ENCODE assay signal across 8 cellular contexts in the genomic region with DNA sequence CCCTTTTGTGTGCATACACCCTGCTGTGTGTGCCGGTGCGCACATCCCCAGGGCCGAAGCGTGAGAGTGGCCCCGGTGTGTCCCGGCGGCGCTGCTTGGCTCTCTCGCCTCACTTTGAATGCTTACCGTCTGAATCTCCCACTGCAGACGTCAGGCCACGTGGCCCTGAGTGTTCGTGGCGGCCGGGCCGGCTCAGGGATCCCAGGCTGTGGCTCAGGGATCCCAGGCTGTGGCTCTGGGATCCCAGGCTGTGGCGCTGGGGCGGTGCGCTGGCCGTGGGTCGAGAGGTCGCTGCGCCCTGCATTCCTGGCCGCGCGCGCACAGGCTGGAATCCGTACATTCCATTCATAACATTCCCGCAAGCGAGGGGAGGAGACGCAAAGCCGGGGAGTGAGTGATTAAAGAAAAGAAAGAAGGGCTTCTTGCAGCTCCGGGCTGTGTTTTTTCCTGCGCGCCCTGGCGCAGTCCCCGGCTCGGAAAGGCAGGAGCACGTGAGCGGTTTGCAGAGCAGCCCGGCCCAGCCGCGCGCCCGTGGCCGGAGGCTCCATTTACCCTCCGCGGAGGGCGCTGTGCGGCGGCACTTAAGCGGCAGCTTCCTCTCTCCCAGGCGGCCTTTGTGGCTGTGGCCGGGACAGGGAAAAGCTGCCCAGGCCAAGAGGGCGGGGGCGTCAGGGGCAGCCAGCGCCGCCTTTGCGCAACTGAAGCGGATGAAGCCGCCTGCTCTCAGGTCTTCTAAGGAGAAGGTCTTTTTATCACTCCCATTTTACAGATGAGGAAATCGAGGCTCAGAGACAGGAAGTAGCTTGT.
DNase-seq lines count a peak whose midpoint lies in the region; ATAC-seq, FAIRE-seq and TF ChIP-seq lines count a peak whose summit lies in the region.

No MANE protein-coding gene starts in this region.

- H2AFZ ChIP-seq in PC-3 (ENCODE audit: low read length): peak overlapping the region; percentile 85

- ATAC-seq in PC-3 (peak; percentile 60), esophagus mucosa (peak; percentile 48), HG03139 (IDR thresholded peaks at IDR 0.05; ENCODE audit: unreplicated experiment) (no peak)
- no peak for ATAC-seq in stimulated activated naive B cell treated with anti-CD40 and anti-IgM and Interleukin-4, amounts not matched to agents 10 μg/mL and 1 μg/mL and 100 μg/mL, for 72 hours (replicated peaks)

- H3K9me3 Mint-ChIP-seq in Caco-2 (ENCODE audit: unreplicated experiment): peaks cover 1% of the 10 kb centered on the region
- H3K9me3 Mint-ChIP-seq in stimulated activated naive B cell treated with anti-CD40 and anti-IgM and Interleukin-4, amounts not matched to agents 10 μg/mL and 1 μg/mL and 100 μg/mL, for 72 hours: no peaks in the 10 kb centered on the region

- no peaks in the 10 kb centered on the region for H3K79me2 ChIP-seq in PC-3 (ENCODE audit: low read length)

- peak overlapping the region; percentile 90 for H3K27ac Mint-ChIP-seq in Caco-2 (ENCODE audit: unreplicated experiment)
- no peak overlapping the region for H3K27ac Mint-ChIP-seq in stimulated activated naive B cell treated with anti-CD40 and anti-IgM and Interleukin-4, amounts not matched to agents 10 μg/mL and 1 μg/mL and 100 μg/mL, for 72 hours

- no peaks in the 10 kb centered on the region for H4K20me1 ChIP-seq in PC-3 (ENCODE audit: low read length)

- peak; percentile 98 for FAIRE-seq in urothelium cell line (lab: Jason Lieb, UNC)

- H3K4me1 ChIP-seq in Caco-2: peaks cover 49% of the 10 kb centered on the region
- no peaks in the 10 kb centered on the region for H3K4me1 ChIP-seq in PC-3 (ENCODE audit: insufficient read depth, low read length)

- H3K4me3 ChIP-seq in Caco-2 (ENCODE audit: low read depth, low read length) (peak overlapping the region; percentile 42), PC-3 (ENCODE audit: low read length) (peak overlapping the region; percentile 59)

- H3K36me3 ChIP-seq in Caco-2 (ENCODE audit: control insufficient read depth, insufficient read depth, low read length): no peaks in the 10 kb centered on the region
- no peaks in the 10 kb centered on the region for H3K36me3 ChIP-seq in PC-3 (ENCODE audit: low read depth, low read length)

- H3K27ac ChIP-seq in PC-3 (ENCODE audit: low read length): no peak overlapping the region

- peak overlapping the region; percentile 87 for H3K4me2 ChIP-seq in PC-3 (ENCODE audit: low read length)

- CTCF ChIA-PET in Caco-2 (lab: Charles Lee) (interaction anchor here (0.5 kb wide), 1 partner anchor 183 kb away, joined by 4 read pairs; the partner anchor contains the start of gene SLC41A3), PC-3 (lab: Charles Lee) (no interaction called here)

- H3K27me3 Mint-ChIP-seq in Caco-2 (ENCODE audit: insufficient read depth, unreplicated experiment): no peaks in the 10 kb centered on the region
- peaks cover 38 to 53% of the 10 kb centered on the region in 2 donors for H3K27me3 Mint-ChIP-seq in stimulated activated naive B cell treated with anti-CD40 and anti-IgM and Interleukin-4, amounts not matched to agents 10 μg/mL and 1 μg/mL and 100 μg/mL, for 72 hours

- no peaks in the 10 kb centered on the region for H3K9me2 ChIP-seq in PC-3 (replicated peaks; ENCODE audit: low read length)

- H3K9me3 ChIP-seq in Caco-2 (no peaks in the 10 kb centered on the region), PC-3 (ENCODE audit: low read length) (no peaks in the 10 kb centered on the region)

- TF ChIP-seq CTCF in Caco-2 (IDR thresholded peaks at IDR 0.05; ENCODE audit: insufficient read depth in 1 of 2, low read depth in 1 of 2, low read length in 1 of 2, severe bottlenecking in 1 of 2, unreplicated experiment in 1 of 2) (peak in 1 of 2 experiments; percentile 39), PC-3 (conservative IDR thresholded peaks at IDR 0.05; ENCODE audit: low read depth, low read length) (0 out of 2 replicates have a peak, but pooled peaks have one; percentile 19)

- intact Hi-C loops in Caco-2 (cut with micrococcal nuclease; ENCODE audit: unreplicated experiment) (loop anchor here (2.0 to 10.0 kb wide), 2 partner anchors 87 to 207 kb away; partner anchors contain the start of gene ZXDC), PC-3 (cut with micrococcal nuclease) (no loop called here)

- POLR2A ChIA-PET in Caco-2 (lab: Charles Lee): no interaction called here
- POLR2A ChIA-PET in PC-3 (lab: Charles Lee; ENCODE audit: unreplicated experiment): no interaction called here

- BruUV-seq in Caco-2 (replicated peaks; lab: Mats Ljungman, UMichigan) (TSS peak; percentile 85), PC-3 (replicated peaks; lab: Mats Ljungman, UMichigan) (no TSS peak)

- H3F3A ChIP-seq in PC-3 (ENCODE audit: low read length, unreplicated experiment): no peaks in the 10 kb centered on the region

- peaks cover 32% of the 10 kb centered on the region for H3K4me1 Mint-ChIP-seq in Caco-2 (ENCODE audit: low read depth, unreplicated experiment)
- peaks cover 3 to 5% of the 10 kb centered on the region in 2 donors for H3K4me1 Mint-ChIP-seq in stimulated activated naive B cell treated with anti-CD40 and anti-IgM and Interleukin-4, amounts not matched to agents 10 μg/mL and 1 μg/mL and 100 μg/mL, for 72 hours

- H3K27me3 ChIP-seq in Caco-2 (replicated peaks; ENCODE audit: control insufficient read depth, insufficient read depth, low read length): no peaks in the 10 kb centered on the region
- H3K27me3 ChIP-seq in PC-3 (ENCODE audit: low read length): no peaks in the 10 kb centered on the region

- peaks cover 13% of the 10 kb centered on the region for H3K36me3 Mint-ChIP-seq in Caco-2 (ENCODE audit: insufficient read depth, unreplicated experiment)
- H3K36me3 Mint-ChIP-seq in stimulated activated naive B cell treated with anti-CD40 and anti-IgM and Interleukin-4, amounts not matched to agents 10 μg/mL and 1 μg/mL and 100 μg/mL, for 72 hours: no peaks in the 10 kb centered on the region

- no peak overlapping the region for H3K9ac ChIP-seq in PC-3 (ENCODE audit: low read length)

- peak; percentile 92 to 94 for DNase-seq in Caco-2
- DNase-seq in PC-3: peak; percentile 56
- DNase-seq in midbrain (lab: John Stamatoyannopoulos, UW): peak; percentile 83
- peak; percentile 88 for DNase-seq in urothelium cell line (ENCODE audit: low spot score)
- no peak for DNase-seq in NCI-H510A (lab: John Stamatoyannopoulos, UW)
- no peak for DNase-seq in stimulated activated naive B cell treated with anti-CD40 and anti-IgM and Interleukin-4, amounts not matched to agents 10 μg/mL and 1 μg/mL and 100 μg/mL, for 72 hours

- H3K4me3 Mint-ChIP-seq in Caco-2 (ENCODE audit: unreplicated experiment): peak overlapping the region; percentile 70
- peak overlapping the region in 1 of 2 donors; percentile 53 for H3K4me3 Mint-ChIP-seq in stimulated activated naive B cell treated with anti-CD40 and anti-IgM and Interleukin-4, amounts not matched to agents 10 μg/mL and 1 μg/mL and 100 μg/mL, for 72 hours

Comparison
In these comparisons a context has a peak if more than half of its experiments do, and no peak if none do; other contexts are left out.
1. DNase-seq: peak in Caco-2 (2 of 2), PC-3 (single experiment), midbrain (single experiment) and urothelium cell line (single experiment); none in NCI-H510A (single experiment) and stimulated activated naive B cell treated with anti-CD40 and anti-IgM and Interleukin-4, amounts not matched to agents 10 μg/mL and 1 μg/mL and 100 μg/mL, for 72 hours (single experiment).
2. ATAC-seq: peak in PC-3 (single experiment) and esophagus mucosa (single experiment); none in HG03139 (single experiment) and stimulated activated naive B cell treated with anti-CD40 and anti-IgM and Interleukin-4, amounts not matched to agents 10 μg/mL and 1 μg/mL and 100 μg/mL, for 72 hours (0 of 2).